ENCODE assay signal across 11 cellular contexts in genomic region chr2:217922101-217923006, GRCh38.
A peak's percentile ranks its signal among the peaks of the same experiment; 100 is the strongest.
DNase-seq lines count a peak whose midpoint lies in the region; ATAC-seq and TF ChIP-seq lines count a peak whose summit lies in the region.
"Had no signal": no experiment of that assay in that cellular context is flagged by ENCODE, and none has a peak within 500 bp of the region (broad histone marks: within the 10 kb centered on the region; RNA-seq: fewer than 3 reads in every experiment).

No MANE protein-coding gene starts in this region.

- H3K9me3 ChIP-seq in breast epithelium (no peaks in the 10 kb centered on the region), ovary (no peaks in the 10 kb centered on the region)
- H3K9me3 ChIP-seq: mucosa of descending colon had no signal

- no peaks in the 10 kb centered on the region for H3K36me3 Mint-ChIP-seq in MCF 10A (ENCODE audit: insufficient read depth, unreplicated experiment)
- H3K36me3 Mint-ChIP-seq in glutamatergic neuron (ENCODE audit: unreplicated experiment), result no peaks in the 10 kb centered on the region
- H3K36me3 Mint-ChIP-seq in T-cell, result no peaks in the 10 kb centered on the region

- no peak for TF ChIP-seq EP300 in ovary (IDR thresholded peaks at IDR 0.05)

- H3K27me3 Mint-ChIP-seq in MCF 10A (ENCODE audit: insufficient read depth, unreplicated experiment), result no peaks in the 10 kb centered on the region
- H3K27me3 Mint-ChIP-seq in glutamatergic neuron (ENCODE audit: unreplicated experiment), result peaks cover 8% of the 10 kb centered on the region
- no peaks in the 10 kb centered on the region for H3K27me3 Mint-ChIP-seq in T-cell

- CTCF ChIA-PET in MCF 10A (lab: Yijun Ruan, JAX), result interaction anchor here (0.6 to 1.9 kb wide), 4 partner anchors 36 to 1246 kb away, joined by 3 to 9 read pairs (median 4); no protein-coding TSS in a partner anchor
- CTCF ChIA-PET in T-cell (lab: Charles Lee), result no interaction called here

- H3K27ac ChIP-seq in breast epithelium (peak overlapping the region; percentile 91 to 95), ovary (peak overlapping the region; percentile 82 to 83)

- 23 to 30% (median 25%) methylated on average over 19 of the region's 19 CpGs for WGBS in ovary, 3 donors

- intact Hi-C loops in breast epithelium (cut with DNase I; ENCODE audit: low total_unique reads) (no loop called here), MCF 10A (cut with micrococcal nuclease) (no loop called here), left ventricle myocardium superior (cut with micrococcal nuclease) (no loop called here), ovary (cut with DNase I) (no loop called here)

- H3K27ac Mint-ChIP-seq in MCF 10A (ENCODE audit: low read depth, unreplicated experiment) (no peak overlapping the region), glutamatergic neuron (ENCODE audit: unreplicated experiment) (no peak overlapping the region), T-cell (no peak overlapping the region)

- H3K9me3 Mint-ChIP-seq in MCF 10A (ENCODE audit: unreplicated experiment) (no peaks in the 10 kb centered on the region), glutamatergic neuron (ENCODE audit: unreplicated experiment) (peaks cover 6% of the 10 kb centered on the region), T-cell (no peaks in the 10 kb centered on the region)

- ATAC-seq in left ventricle myocardium superior (peak; percentile 68), T-cell (replicated peaks in 1 of 4) (no peak)
- ATAC-seq: K562, mucosa of descending colon had no signal

- peak overlapping the region in 1 of 3 donors; percentile 45 for H3K4me3 ChIP-seq in breast epithelium
- no peak overlapping the region for H3K4me3 ChIP-seq in ovary
- H3K4me3 ChIP-seq: K562, mucosa of descending colon had no signal

- POLR2A ChIA-PET in MCF 10A (lab: Yijun Ruan, JAX), result no interaction called here
- POLR2A ChIA-PET in T-cell (lab: Charles Lee), result no interaction called here

- BruUV-seq in MCF 10A (replicated peaks; lab: Mats Ljungman, UMichigan), result no TSS peak

- H3K27me3 ChIP-seq in breast epithelium (no peaks in the 10 kb centered on the region), ovary (no peaks in the 10 kb centered on the region)

- no peak overlapping the region for H3K4me3 Mint-ChIP-seq in MCF 10A (ENCODE audit: unreplicated experiment)
- H3K4me3 Mint-ChIP-seq in glutamatergic neuron (ENCODE audit: unreplicated experiment), result no peak overlapping the region
- H3K4me3 Mint-ChIP-seq in T-cell, result no peak overlapping the region

- TF ChIP-seq POLR2A in breast epithelium (IDR thresholded peaks at IDR 0.05) (no peak), ovary (IDR thresholded peaks at IDR 0.05) (peak; percentile 20)

- DNase-seq in breast epithelium (ENCODE audit: low spot score in 2 of 2) (peak in 1 of 2 donors; percentile 89), MCF 10A (ENCODE audit: unreplicated experiment) (no peak), left ventricle myocardium superior (peak; percentile 82), ovary (peak; percentile 72 to 88 (median 79)), UCSD-AML1 (lab: John Stamatoyannopoulos, UW; ENCODE audit: unreplicated experiment) (no peak), glutamatergic neuron (no peak), amniotic stem cell (lab: John Stamatoyannopoulos, UW) (no peak), T-cell (no peak)
- DNase-seq: activated effector memory CD4-positive, alpha-beta T cell treated with Interleukin-2 at 50 U/mL for 16 hours had no signal

- TF ChIP-seq CTCF in breast epithelium (IDR thresholded peaks at IDR 0.05), result no peak
- no peak for TF ChIP-seq CTCF in MCF 10A (IDR thresholded peaks at IDR 0.05; ENCODE audit: unreplicated experiment)
- TF ChIP-seq CTCF in ovary (IDR thresholded peaks at IDR 0.05), result peak in 1 of 3 donors; percentile 11
- no peak for TF ChIP-seq CTCF in glutamatergic neuron (IDR thresholded peaks at IDR 0.05; ENCODE audit: partially characterized antibody, unreplicated experiment)

- H3K4me1 ChIP-seq in breast epithelium, result peaks cover 31 to 36% of the 10 kb centered on the region in 2 donors
- H3K4me1 ChIP-seq in ovary (ENCODE audit: insufficient read depth), result peaks cover 46% of the 10 kb centered on the region

- H3K4me1 Mint-ChIP-seq in MCF 10A (ENCODE audit: insufficient read depth, unreplicated experiment) (peaks cover 6% of the 10 kb centered on the region), glutamatergic neuron (ENCODE audit: low read depth, unreplicated experiment) (peaks cover 8% of the 10 kb centered on the region), T-cell (no peaks in the 10 kb centered on the region)

- H3K36me3 ChIP-seq in breast epithelium (no peaks in the 10 kb centered on the region), ovary (no peaks in the 10 kb centered on the region)

Comparison
In these comparisons a context has a peak if more than half of its experiments do, and no peak if none do; other contexts are left out.
1. DNase-seq: peak in left ventricle myocardium superior (single experiment) and ovary (5 of 5); none in MCF 10A (single experiment), UCSD-AML1 (single experiment), glutamatergic neuron (single experiment), amniotic stem cell (single experiment) and T-cell (0 of 34).